ENCODE assay signal across 7 cellular contexts in genomic region chr6:40265615-40266014, GRCh38.
"Had no signal": no experiment of that assay in that cellular context is flagged by ENCODE, and none has a peak within 500 bp of the region (broad histone marks: within the 10 kb centered on the region; RNA-seq: fewer than 3 reads in every experiment).

No MANE protein-coding gene starts in this region.

- DNase-seq: H7, HFFc6, IMR-90 had no signal

- H3K9me3 ChIP-seq: HAP-1 had no signal

- H3K4me3 Mint-ChIP-seq: GM23338, HFFc6 had no signal

- H3K36me3 ChIP-seq: HAP-1 had no signal

- H3K4me3 ChIP-seq: GM23338, HAP-1, K562 had no signal

- H3K9me3 Mint-ChIP-seq: GM23338 had no signal

- ATAC-seq: GM23338, HCT116, K562 had no signal

- H3K4me1 ChIP-seq: HAP-1 had no signal

- H3K27ac Mint-ChIP-seq: GM23338, HFFc6 had no signal
